ENCODE assay signal across 8 cellular contexts in the genomic region with DNA sequence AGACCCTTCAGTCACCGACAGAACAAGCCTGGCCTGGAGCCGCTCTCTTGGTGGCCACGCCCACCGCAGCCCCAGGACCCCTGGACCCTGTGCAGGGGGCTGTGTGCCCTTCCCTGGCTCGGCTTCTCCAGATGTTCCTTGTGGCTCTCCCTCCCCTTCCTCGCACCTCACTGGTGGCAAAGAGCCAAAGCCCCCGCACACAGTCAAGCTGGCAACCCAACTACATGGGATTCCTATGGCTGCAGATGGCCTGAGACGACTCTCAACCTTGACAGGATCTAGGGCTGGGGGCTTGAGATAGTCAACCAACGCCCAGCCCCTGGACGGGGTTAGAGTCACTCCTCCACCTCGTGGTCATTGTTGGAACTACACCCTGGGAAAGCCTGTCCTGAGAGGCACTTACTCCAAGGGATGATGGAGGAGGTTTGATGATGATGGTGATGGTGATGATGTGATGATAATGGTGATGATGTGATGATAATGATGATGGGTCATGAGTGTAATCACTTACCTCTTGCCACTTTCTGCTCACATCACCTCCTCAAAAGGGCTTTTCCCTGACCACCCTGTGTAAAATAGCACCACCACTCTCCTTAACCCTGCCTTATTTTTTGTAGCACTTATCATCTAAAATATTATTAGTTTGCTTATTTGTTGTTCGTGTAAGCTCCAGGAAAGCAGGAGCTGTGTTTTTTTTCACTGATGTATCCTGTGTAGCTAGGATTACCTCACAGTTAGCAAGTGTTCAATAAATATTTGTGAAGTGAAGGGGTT.
DNase-seq lines count a peak whose midpoint lies in the region; ATAC-seq lines count a peak whose summit lies in the region.

No MANE protein-coding gene starts in this region.

- POLR2A ChIA-PET in activated CD4-positive, alpha-beta T cell treated with anti-CD3 and anti-CD28 coated beads, Interleukin-2, amount 10 ng/mL, durations not matched to agents 7 days and 5 days (lab: Charles Lee) = no interaction called here

- H4K91ac ChIP-seq in mesenchymal stem cell (ENCODE audit: low read length) = no peak overlapping the region

- H3K4me3 Mint-ChIP-seq in activated CD4-positive, alpha-beta T cell treated with anti-CD3 and anti-CD28 coated beads, Interleukin-2, amount 10 ng/mL, durations not matched to agents 7 days and 5 days = no peak overlapping the region

- H3K36me3 Mint-ChIP-seq in activated CD4-positive, alpha-beta T cell treated with anti-CD3 and anti-CD28 coated beads, Interleukin-2, amount 10 ng/mL, durations not matched to agents 7 days and 5 days (ENCODE audit: low read depth) = no peaks in the 10 kb centered on the region

- H3K4me1 ChIP-seq in mesenchymal stem cell (ENCODE audit: control insufficient read depth, insufficient read depth, low read depth, low read length) = no peaks in the 10 kb centered on the region

- no peak for ATAC-seq in HG02571 (IDR thresholded peaks at IDR 0.05; ENCODE audit: unreplicated experiment)

- H4K8ac ChIP-seq in mesenchymal stem cell (ENCODE audit: low read length) = no peak overlapping the region

- H3K27me3 ChIP-seq in mesenchymal stem cell (ENCODE audit: control insufficient read depth in 1 of 2, insufficient read depth in 1 of 2, low read length in 2 of 2) = peaks cover 20 to 29% of the 10 kb centered on the region in 2 experiments

- no peak overlapping the region for H2BK5ac ChIP-seq in mesenchymal stem cell (ENCODE audit: low read depth, low read length, poor library complexity, severe bottlenecking)

- H3K9me3 ChIP-seq in mesenchymal stem cell (ENCODE audit: control insufficient read depth, low read length) = no peaks in the 10 kb centered on the region

- H2AK5ac ChIP-seq in mesenchymal stem cell (ENCODE audit: low read length, severe bottlenecking) = no peak overlapping the region

- 23% methylated on average over 11 of the region's 12 CpGs for WGBS in mesenchymal stem cell

- DNase-seq in activated effector memory CD4-positive, alpha-beta T cell treated with anti-CD3 and anti-CD28 coated beads, Interleukin-2, amount 50 U/mL, for 16 hours = peak; percentile 71
- no peak for DNase-seq in activated effector memory CD4-positive, alpha-beta T cell treated with Interleukin-2 at 50 U/mL for 16 hours
- DNase-seq in NCI-H2029 treated with DMSO at 0.1 percent for 48 hours (lab: John Stamatoyannopoulos, UW) = peak; percentile 36
- peak; percentile 67 for DNase-seq in activated CD4-positive, alpha-beta T cell treated with anti-CD3 and anti-CD28 coated beads, Interleukin-2, amount 10 ng/mL, durations not matched to agents 7 days and 5 days
- peak; percentile 14 for DNase-seq in effector CD8-positive, alpha-beta T cell (lab: John Stamatoyannopoulos, UW)
- peak; percentile 56 for DNase-seq in mesenchymal stem cell
- DNase-seq in stimulated activated naive CD4-positive, alpha-beta T cell (lab: John Stamatoyannopoulos, UW) = peak in 5 of 6 experiments; percentile 2 to 38 (median 19)

- H2AFZ ChIP-seq in mesenchymal stem cell (ENCODE audit: low read depth, low read length) = no peak overlapping the region

- H3K9ac ChIP-seq in mesenchymal stem cell (ENCODE audit: low read length) = no peak overlapping the region

- H3K27me3 Mint-ChIP-seq in activated CD4-positive, alpha-beta T cell treated with anti-CD3 and anti-CD28 coated beads, Interleukin-2, amount 10 ng/mL, durations not matched to agents 7 days and 5 days = peaks cover 28% of the 10 kb centered on the region

- H3K27ac ChIP-seq in mesenchymal stem cell (ENCODE audit: low read length, poor library complexity, severe bottlenecking) = no peak overlapping the region

- H3K9me3 Mint-ChIP-seq in activated CD4-positive, alpha-beta T cell treated with anti-CD3 and anti-CD28 coated beads, Interleukin-2, amount 10 ng/mL, durations not matched to agents 7 days and 5 days = no peaks in the 10 kb centered on the region

- no peak overlapping the region for H2BK120ac ChIP-seq in mesenchymal stem cell (ENCODE audit: low read depth, low read length)

- no peak overlapping the region for H3K18ac ChIP-seq in mesenchymal stem cell (ENCODE audit: low read depth in 1 of 2, low read length in 2 of 2)

- CTCF ChIA-PET in activated CD4-positive, alpha-beta T cell treated with anti-CD3 and anti-CD28 coated beads, Interleukin-2, amount 10 ng/mL, durations not matched to agents 7 days and 5 days (lab: Charles Lee) = interaction anchor here (1.1 kb wide), 1 partner anchor 11 kb away, joined by 5 read pairs; no protein-coding TSS in a partner anchor

- H2BK15ac ChIP-seq in mesenchymal stem cell (ENCODE audit: low read depth, poor library complexity, severe bottlenecking) = no peak overlapping the region

- H3K4ac ChIP-seq in mesenchymal stem cell (ENCODE audit: low read depth in 1 of 2, low read length in 2 of 2) = no peak overlapping the region

- no peak overlapping the region for H3K14ac ChIP-seq in mesenchymal stem cell (ENCODE audit: low read length in 2 of 2)

- peaks cover 3% of the 10 kb centered on the region for H3K4me1 Mint-ChIP-seq in activated CD4-positive, alpha-beta T cell treated with anti-CD3 and anti-CD28 coated beads, Interleukin-2, amount 10 ng/mL, durations not matched to agents 7 days and 5 days

- H2BK12ac ChIP-seq in mesenchymal stem cell (ENCODE audit: low read length in 2 of 2) = no peak overlapping the region

- no peaks in the 10 kb centered on the region for H3K36me3 ChIP-seq in mesenchymal stem cell (ENCODE audit: control insufficient read depth in 1 of 2, insufficient read depth in 2 of 2, low read depth in 1 of 2, low read length in 2 of 2)

- H3K23ac ChIP-seq in mesenchymal stem cell (ENCODE audit: low read length in 2 of 2) = no peak overlapping the region

- H3K27ac Mint-ChIP-seq in activated CD4-positive, alpha-beta T cell treated with anti-CD3 and anti-CD28 coated beads, Interleukin-2, amount 10 ng/mL, durations not matched to agents 7 days and 5 days = no peak overlapping the region

- H3K4me3 ChIP-seq in mesenchymal stem cell (ENCODE audit: insufficient read depth in 1 of 2, low read depth in 1 of 2, low read length in 2 of 2) = no peak overlapping the region

- no peaks in the 10 kb centered on the region for H3K79me1 ChIP-seq in mesenchymal stem cell (replicated peaks; ENCODE audit: low read length, poor library complexity, severe bottlenecking)

- H3K4me2 ChIP-seq in mesenchymal stem cell (ENCODE audit: low read length, poor library complexity, severe bottlenecking) = no peak overlapping the region
